Comparison of ENCODE assay signal across 8 cellular contexts in genomic region chr1:43973981-43974442, GRCh38. TPM values are rescaled to one million over a fixed set of nuclear protein-coding genes. Genes with fewer than 3 reads are reported as not detected.
DNase-seq lines count a peak whose midpoint lies in the region; ATAC-seq, FAIRE-seq and TF ChIP-seq lines count a peak whose summit lies in the region.

No MANE protein-coding gene starts in this region.

- peaks cover 5% of the 10 kb centered on the region for H3K9me1 ChIP-seq in keratinocyte (ENCODE audit: control insufficient read depth, extremely low read depth, insufficient read depth, low read length)

- H3K27me3 ChIP-seq in AG04450 (ENCODE audit: control insufficient read depth, insufficient read depth, low read length) (no peaks in the 10 kb centered on the region), H9 (ENCODE audit: insufficient read depth, low read length) (no peaks in the 10 kb centered on the region), keratinocyte (ENCODE audit: control insufficient read depth, extremely low read depth, insufficient read depth, low read length) (no peaks in the 10 kb centered on the region), testis (no peaks in the 10 kb centered on the region)

- H3K4me3 Mint-ChIP-seq in H9: peak overlapping the region; percentile 82 to 95
- H3K4me3 Mint-ChIP-seq in activated naive CD8-positive, alpha-beta T cell treated with anti-CD3 and anti-CD28 coated beads for 36 hours: peak overlapping the region; percentile 85

- H2AFZ ChIP-seq in H9 (ENCODE audit: low read length): no peak overlapping the region
- H2AFZ ChIP-seq in keratinocyte (ENCODE audit: control insufficient read depth, low read length): peak overlapping the region; percentile 85

- H3T11ph ChIP-seq in H9 (ENCODE audit: low read length): no peak overlapping the region

- H3K9ac ChIP-seq in H9 (ENCODE audit: extremely low read depth, insufficient read length, low read length) (peak overlapping the region; percentile 10), keratinocyte (ENCODE audit: control insufficient read depth, extremely low read depth, insufficient read depth, low read length) (peak overlapping the region; percentile 87)

- H3K4me1 ChIP-seq in H9 (ENCODE audit: insufficient read depth, low read length): peaks cover 5% of the 10 kb centered on the region; the same call in 1 of the 2 replicates
- peaks cover 40% of the 10 kb centered on the region for H3K4me1 ChIP-seq in keratinocyte (ENCODE audit: control insufficient read depth, extremely low read depth, insufficient read depth, low read length)
- peaks cover 30% of the 10 kb centered on the region for H3K4me1 ChIP-seq in testis

- TF ChIP-seq POLR2A in testis (IDR thresholded peaks at IDR 0.05): no peak

- H3K18ac ChIP-seq in H9 (ENCODE audit: insufficient read length, low read depth, low read length): no peak overlapping the region

- no peaks in the 10 kb centered on the region; the same call in none of the 2 replicates for H3K9me3 ChIP-seq in AG04450 (ENCODE audit: control insufficient read depth, insufficient read depth, low read length)
- H3K9me3 ChIP-seq in H9 (ENCODE audit: control insufficient read depth, low read depth, low read length): no peaks in the 10 kb centered on the region
- H3K9me3 ChIP-seq in keratinocyte (ENCODE audit: control insufficient read depth, low read depth, low read length): no peaks in the 10 kb centered on the region
- H3K9me3 ChIP-seq in testis: no peaks in the 10 kb centered on the region

- H2AK5ac ChIP-seq in H9 (ENCODE audit: insufficient read length, low read length): no peak overlapping the region

- H3K79me2 ChIP-seq in H9 (ENCODE audit: insufficient read depth, low read length): peaks cover 3% of the 10 kb centered on the region; the same call in 1 of the 2 replicates
- peaks cover 46% of the 10 kb centered on the region for H3K79me2 ChIP-seq in keratinocyte (ENCODE audit: control insufficient read depth, insufficient read depth, low read length)

- H3K27ac Mint-ChIP-seq in H9: peak overlapping the region; percentile 88 to 94 (median 88); a peak in 6 of 7 replicates
- peak overlapping the region; percentile 92 for H3K27ac Mint-ChIP-seq in activated naive CD8-positive, alpha-beta T cell treated with anti-CD3 and anti-CD28 coated beads for 36 hours

- H3K56ac ChIP-seq in H9 (ENCODE audit: insufficient read length, low read depth, low read length): no peak overlapping the region

- CTCF ChIA-PET in AG04450 (lab: Charles Lee): interaction anchor here (0.8 to 1.0 kb wide), 2 partner anchors 28 to 32 kb away, joined by 3 to 5 read pairs; no protein-coding TSS in a partner anchor

- peaks cover 31 to 43% of the 10 kb centered on the region in 2 experiments for H3K4me1 Mint-ChIP-seq in H9
- peaks cover 55% of the 10 kb centered on the region for H3K4me1 Mint-ChIP-seq in activated naive CD8-positive, alpha-beta T cell treated with anti-CD3 and anti-CD28 coated beads for 36 hours

- DNase-seq in AG04450 (ENCODE audit: low read depth, low spot score) (no peak), H9 (no peak), keratinocyte (ENCODE audit: low read depth, low spot score) (no peak), testis (no peak), NCI-H1694 treated with DMSO at 0.1 percent for 48 hours (lab: John Stamatoyannopoulos, UW) (no peak), NCI-H446 (lab: John Stamatoyannopoulos, UW) (no peak)
- DNase-seq in activated naive CD8-positive, alpha-beta T cell treated with anti-CD3 and anti-CD28 coated beads for 36 hours: no peak

- no peak overlapping the region for H2BK12ac ChIP-seq in H9 (ENCODE audit: insufficient read length, low read depth, low read length)

- no peak for FAIRE-seq in keratinocyte (lab: Jason Lieb, UNC)

- H3K23me2 ChIP-seq in H9 (ENCODE audit: insufficient read length, low read depth, low read length, poor library complexity, severe bottlenecking): peaks cover 22% of the 10 kb centered on the region

- peak overlapping the region; percentile 82 for H3K4me2 ChIP-seq in H9 (ENCODE audit: insufficient read depth, insufficient read length, low read length)
- H3K4me2 ChIP-seq in keratinocyte (ENCODE audit: control insufficient read depth, extremely low read depth, insufficient read depth, low read depth, low read length): peak overlapping the region; percentile 95

- TF ChIP-seq CTCF in AG04450 (IDR thresholded peaks at IDR 0.05; ENCODE audit: low read depth, low read length) (no peak), H9 (conservative IDR thresholded peaks at IDR 0.05) (no peak), keratinocyte (optimal IDR thresholded peaks at IDR 0.05 in 1 of 3, IDR thresholded peaks at IDR 0.05 in 1 of 3, conservative IDR thresholded peaks at IDR 0.05 in 1 of 3; ENCODE audit: extremely low read depth in 1 of 3, insufficient read depth in 2 of 3, low read length in 3 of 3) (no peak), testis (IDR thresholded peaks at IDR 0.05) (no peak)

- H4K5ac ChIP-seq in H9 (ENCODE audit: insufficient read length, low read depth, low read length): no peak overlapping the region

- H4K8ac ChIP-seq in H9 (replicated peaks; ENCODE audit: insufficient read length, low read depth, low read length): no peak overlapping the region

- no peak overlapping the region for H3K4ac ChIP-seq in H9 (ENCODE audit: low read depth, low read length)

- ATAC-seq in HG02759 (IDR thresholded peaks at IDR 0.05; ENCODE audit: unreplicated experiment): no peak

- peaks cover 23 to 53% (median 38%) of the 10 kb centered on the region in 3 experiments; a peak in 6 of 7 replicates for H3K36me3 Mint-ChIP-seq in H9 (ENCODE audit: insufficient read depth in 1 of 3, low read depth in 3 of 3)
- peaks cover 46% of the 10 kb centered on the region for H3K36me3 Mint-ChIP-seq in activated naive CD8-positive, alpha-beta T cell treated with anti-CD3 and anti-CD28 coated beads for 36 hours

- H2BK15ac ChIP-seq in H9 (ENCODE audit: low read depth, low read length): no peak overlapping the region

- dilution Hi-C loops in keratinocyte (cut with MboI; ENCODE audit: extremely low pct_ligation_motif_present, low sequenced_read_pairs): no loop called here

- no peak overlapping the region for H3K23ac ChIP-seq in H9 (ENCODE audit: insufficient read length, low read depth, low read length)

- POLR2A ChIA-PET in AG04450 (lab: Yijun Ruan, JAX): interaction anchor here (1.4 kb wide), 1 partner anchor 18 kb away, joined by 3 read pairs; the partner anchor contains the start of gene CCDC24

- no peak overlapping the region for H3K14ac ChIP-seq in H9 (ENCODE audit: insufficient read depth, low read length)

- H4K20me1 ChIP-seq in H9 (ENCODE audit: control insufficient read depth, insufficient read depth, insufficient read length) (no peaks in the 10 kb centered on the region), keratinocyte (ENCODE audit: control insufficient read depth, extremely low read depth, insufficient read depth, low read length) (no peaks in the 10 kb centered on the region)

- H2BK5ac ChIP-seq in H9 (ENCODE audit: insufficient read length, low read length): no peak overlapping the region

- peaks cover 1% of the 10 kb centered on the region; the same call in 1 of the 2 replicates for H3K27me3 Mint-ChIP-seq in H9 (ENCODE audit: low read depth)
- no peaks in the 10 kb centered on the region for H3K27me3 Mint-ChIP-seq in activated naive CD8-positive, alpha-beta T cell treated with anti-CD3 and anti-CD28 coated beads for 36 hours

- H2BK120ac ChIP-seq in H9 (ENCODE audit: low read depth, low read length, poor library complexity, severe bottlenecking): no peak overlapping the region

- peaks cover 9% of the 10 kb centered on the region for H3K79me1 ChIP-seq in H9 (ENCODE audit: insufficient read depth, low read depth, low read length, poor library complexity, severe bottlenecking)

- WGBS in H9 (ENCODE audit: extremely low coverage, insufficient read length, low lambda C conversion rate): no CpG with 5 or more reads among the region's 9 CpGs
- WGBS in testis, 2 donors: 25 to 33% methylated on average over 9 of the region's 9 CpGs

- no peak overlapping the region for H2BK20ac ChIP-seq in H9 (ENCODE audit: low read depth, low read length, poor library complexity, severe bottlenecking)

- no peak overlapping the region for H4K91ac ChIP-seq in H9 (ENCODE audit: insufficient read length, low read depth, low read length)

- peaks cover 30 to 32% of the 10 kb centered on the region in 2 experiments for H3K36me3 ChIP-seq in keratinocyte (ENCODE audit: control insufficient read depth in 2 of 2, extremely low read depth in 1 of 2, insufficient read depth in 2 of 2, low read length in 2 of 2)
- no peaks in the 10 kb centered on the region for H3K36me3 ChIP-seq in testis (ENCODE audit: low read depth, missing control alignments)

- H3K4me3 ChIP-seq in AG04450 (ENCODE audit: low read depth, low read length): peak overlapping the region; percentile 86
- H3K4me3 ChIP-seq in keratinocyte (ENCODE audit: control insufficient read depth in 2 of 3, extremely low read depth in 1 of 3, insufficient read depth in 2 of 3, low read depth in 1 of 3, low read length in 3 of 3): peak overlapping the region; percentile 90 to 99 (median 93)
- H3K4me3 ChIP-seq in testis: peak overlapping the region; percentile 87 to 89

- H3K27ac ChIP-seq in AG04450 (ENCODE audit: low read depth, low read length): peak overlapping the region; percentile 52
- no peak overlapping the region for H3K27ac ChIP-seq in H9 (ENCODE audit: insufficient read length, low read depth, low read length)
- H3K27ac ChIP-seq in keratinocyte (ENCODE audit: control insufficient read depth, insufficient read depth, low read length): peak overlapping the region; percentile 74
- H3K27ac ChIP-seq in testis: peak overlapping the region; percentile 76 to 89

- intact Hi-C loops in testis (cut with DNase I; ENCODE audit: low total_unique reads): no loop called here

- no peaks in the 10 kb centered on the region for H3K9me3 Mint-ChIP-seq in H9
- H3K9me3 Mint-ChIP-seq in activated naive CD8-positive, alpha-beta T cell treated with anti-CD3 and anti-CD28 coated beads for 36 hours: no peaks in the 10 kb centered on the region

RNA-seq across cellular contexts. Expression of gene ATP6V0B, which starts 0.7 kb away (rescaled TPM):
- polyA plus RNA-seq in AG04450 (2011; rRNA removed) (130 and 140 TPM in 2 replicates), keratinocyte (195 to 325 TPM (median 233 TPM) in 3 replicates), testis (ENCODE audit: insufficient read depth, low read depth, low replicate concordance) (102 TPM)
- 64.5 and 77.1 TPM in 2 replicates for polyA minus RNA-seq in AG04450 (2011; rRNA and poly(A)+ RNA removed)
- total RNA-seq in H9 (2021) (127 and 131 TPM in 2 replicates), testis (100 to 1,000 TPM; 173 to 222 TPM)
- total RNA-seq in activated naive CD8-positive, alpha-beta T cell treated with anti-CD3 and anti-CD28 coated beads for 36 hours: 100 to 1,000 TPM; 116 to 122 TPM
- 37.8 TPM for polyA plus RNA-seq in keratinocyte (2011; ENCODE audit: low read depth)
- polyA plus RNA-seq in keratinocyte (2011; cell fraction: cytosol; rRNA removed): 213 and 278 TPM in 2 replicates
- 257 and 265 TPM in 2 replicates for polyA plus RNA-seq in keratinocyte (2011; cell fraction: nucleus; rRNA removed)
- 176 and 266 TPM in 2 replicates for polyA plus RNA-seq in keratinocyte (2012; ENCODE audit: low replicate concordance)
- 176 to 259 TPM (median 180 TPM) in 3 replicates for polyA minus RNA-seq in keratinocyte
- polyA minus RNA-seq in keratinocyte (2011; cell fraction: cytosol; rRNA and poly(A)+ RNA removed): 211 TPM
- 69.2 and 72.5 TPM in 2 replicates for polyA minus RNA-seq in keratinocyte (2011; cell fraction: nucleus; rRNA and poly(A)+ RNA removed)

RNA-seq across cellular contexts. Expression of gene DPH2, which starts 4.2 kb away (rescaled TPM):
- polyA plus RNA-seq in AG04450 (2011; rRNA removed): 17.9 and 22.2 TPM in 2 replicates
- 17.2 and 25.0 TPM in 2 replicates for polyA minus RNA-seq in AG04450 (2011; rRNA and poly(A)+ RNA removed)
- 74.4 and 79.6 TPM in 2 replicates for total RNA-seq in H9 (2021)
- total RNA-seq in activated naive CD8-positive, alpha-beta T cell treated with anti-CD3 and anti-CD28 coated beads for 36 hours: 10 to 100 TPM; 65.2 to 66.7 TPM
- 30.3 to 35.1 TPM (median 33.5 TPM) in 3 replicates for polyA plus RNA-seq in keratinocyte
- polyA plus RNA-seq in keratinocyte (2011; ENCODE audit: low read depth): 20.3 TPM
- polyA plus RNA-seq in keratinocyte (2011; cell fraction: cytosol; rRNA removed): 20.0 and 29.5 TPM in 2 replicates
- 72.0 and 76.9 TPM in 2 replicates for polyA plus RNA-seq in keratinocyte (2011; cell fraction: nucleus; rRNA removed)
- 25.8 and 25.9 TPM in 2 replicates for polyA plus RNA-seq in keratinocyte (2012; ENCODE audit: low replicate concordance)
- 29.9 to 66.6 TPM (median 33.9 TPM) in 3 replicates for polyA minus RNA-seq in keratinocyte
- 35.1 TPM for polyA minus RNA-seq in keratinocyte (2011; cell fraction: cytosol; rRNA and poly(A)+ RNA removed)
- polyA minus RNA-seq in keratinocyte (2011; cell fraction: nucleus; rRNA and poly(A)+ RNA removed): 19.2 and 21.3 TPM in 2 replicates
- 10 to 100 TPM; 39.4 to 44.7 TPM for total RNA-seq in testis
- 27.6 TPM for polyA plus RNA-seq in testis (ENCODE audit: insufficient read depth, low read depth, low replicate concordance)

RNA-seq across cellular contexts. Expression of gene B4GALT2, which starts 5.0 kb away (rescaled TPM):
- polyA plus RNA-seq in AG04450 (2011; rRNA removed): 39.0 and 50.4 TPM in 2 replicates
- 40.8 and 55.5 TPM in 2 replicates for polyA minus RNA-seq in AG04450 (2011; rRNA and poly(A)+ RNA removed)
- 70.9 and 74.0 TPM in 2 replicates for total RNA-seq in H9 (2021)
- total RNA-seq in activated naive CD8-positive, alpha-beta T cell treated with anti-CD3 and anti-CD28 coated beads for 36 hours: 10 to 100 TPM; 38.5 to 41.6 TPM
- 39.6 to 60.7 TPM (median 50.4 TPM) in 3 replicates for polyA plus RNA-seq in keratinocyte
- polyA plus RNA-seq in keratinocyte (2011; ENCODE audit: low read depth): 10.2 TPM
- polyA plus RNA-seq in keratinocyte (2011; cell fraction: cytosol; rRNA removed): 28.8 and 65.0 TPM in 2 replicates
- 25.2 and 34.4 TPM in 2 replicates for polyA plus RNA-seq in keratinocyte (2011; cell fraction: nucleus; rRNA removed)
- polyA plus RNA-seq in keratinocyte (2012; ENCODE audit: low replicate concordance): 39.3 and 79.8 TPM in 2 replicates
- 43.2 to 116 TPM (median 55.0 TPM) in 3 replicates for polyA minus RNA-seq in keratinocyte
- polyA minus RNA-seq in keratinocyte (2011; cell fraction: cytosol; rRNA and poly(A)+ RNA removed): 108 TPM
- 21.2 and 21.3 TPM in 2 replicates for polyA minus RNA-seq in keratinocyte (2011; cell fraction: nucleus; rRNA and poly(A)+ RNA removed)
- 10 to 100 TPM; 40.9 to 65.9 TPM for total RNA-seq in testis
- polyA plus RNA-seq in testis (ENCODE audit: insufficient read depth, low read depth, low replicate concordance): 47.7 TPM

RNA-seq across cellular contexts. Expression of gene CCDC24, which starts 17.4 kb away (rescaled TPM):
- 1.1 and 1.6 TPM in 2 replicates for polyA plus RNA-seq in AG04450 (2011; rRNA removed)
- polyA minus RNA-seq in AG04450 (2011; rRNA and poly(A)+ RNA removed): 0.92 and 1.0 TPM in 2 replicates
- total RNA-seq in H9 (2021): 11.8 and 12.4 TPM in 2 replicates
- 1 to 10 TPM; 1.0 to 1.5 TPM for total RNA-seq in activated naive CD8-positive, alpha-beta T cell treated with anti-CD3 and anti-CD28 coated beads for 36 hours
- 5.2 to 6.2 TPM (median 5.2 TPM) in 3 replicates for polyA plus RNA-seq in keratinocyte
- polyA plus RNA-seq in keratinocyte (2011; ENCODE audit: low read depth): 2.0 TPM
- 3.0 and 7.9 TPM in 2 replicates for polyA plus RNA-seq in keratinocyte (2011; cell fraction: cytosol; rRNA removed)
- polyA plus RNA-seq in keratinocyte (2011; cell fraction: nucleus; rRNA removed): 13.4 and 19.2 TPM in 2 replicates
- 2.3 and 9.6 TPM in 2 replicates for polyA plus RNA-seq in keratinocyte (2012; ENCODE audit: low replicate concordance)
- 1.4 to 3.9 TPM (median 2.9 TPM) in 3 replicates for polyA minus RNA-seq in keratinocyte
- polyA minus RNA-seq in keratinocyte (2011; cell fraction: cytosol; rRNA and poly(A)+ RNA removed): 7.5 TPM
- polyA minus RNA-seq in keratinocyte (2011; cell fraction: nucleus; rRNA and poly(A)+ RNA removed): 4.0 and 4.2 TPM in 2 replicates
- total RNA-seq in testis: 10 to 100 TPM; 28.8 to 31.3 TPM
- polyA plus RNA-seq in testis (ENCODE audit: insufficient read depth, low read depth, low replicate concordance): 64.9 TPM

RNA-seq across cellular contexts. Expression of gene IPO13, which starts 27.3 kb away (rescaled TPM):
- polyA plus RNA-seq in AG04450 (2011; rRNA removed): 11.2 and 16.1 TPM in 2 replicates
- polyA minus RNA-seq in AG04450 (2011; rRNA and poly(A)+ RNA removed): 31.2 and 43.9 TPM in 2 replicates
- 22.0 and 24.5 TPM in 2 replicates for total RNA-seq in H9 (2021)
- total RNA-seq in activated naive CD8-positive, alpha-beta T cell treated with anti-CD3 and anti-CD28 coated beads for 36 hours: 10 to 100 TPM; 15.8 to 16.9 TPM
- polyA plus RNA-seq in keratinocyte: 20.7 to 40.0 TPM (median 35.7 TPM) in 3 replicates
- 29.5 TPM for polyA plus RNA-seq in keratinocyte (2011; ENCODE audit: low read depth)
- 23.3 and 31.4 TPM in 2 replicates for polyA plus RNA-seq in keratinocyte (2011; cell fraction: cytosol; rRNA removed)
- polyA plus RNA-seq in keratinocyte (2011; cell fraction: nucleus; rRNA removed): 88.6 and 100 TPM in 2 replicates
- polyA plus RNA-seq in keratinocyte (2012; ENCODE audit: low replicate concordance): 28.3 and 31.7 TPM in 2 replicates
- polyA minus RNA-seq in keratinocyte: 68.1 to 123 TPM (median 111 TPM) in 3 replicates
- polyA minus RNA-seq in keratinocyte (2011; cell fraction: cytosol; rRNA and poly(A)+ RNA removed): 58.1 TPM
- polyA minus RNA-seq in keratinocyte (2011; cell fraction: nucleus; rRNA and poly(A)+ RNA removed): 46.1 and 57.6 TPM in 2 replicates
- total RNA-seq in testis: 10 to 100 TPM; 67.3 to 77.0 TPM
- polyA plus RNA-seq in testis (ENCODE audit: insufficient read depth, low read depth, low replicate concordance): 138 TPM
